In the genomic region with DNA sequence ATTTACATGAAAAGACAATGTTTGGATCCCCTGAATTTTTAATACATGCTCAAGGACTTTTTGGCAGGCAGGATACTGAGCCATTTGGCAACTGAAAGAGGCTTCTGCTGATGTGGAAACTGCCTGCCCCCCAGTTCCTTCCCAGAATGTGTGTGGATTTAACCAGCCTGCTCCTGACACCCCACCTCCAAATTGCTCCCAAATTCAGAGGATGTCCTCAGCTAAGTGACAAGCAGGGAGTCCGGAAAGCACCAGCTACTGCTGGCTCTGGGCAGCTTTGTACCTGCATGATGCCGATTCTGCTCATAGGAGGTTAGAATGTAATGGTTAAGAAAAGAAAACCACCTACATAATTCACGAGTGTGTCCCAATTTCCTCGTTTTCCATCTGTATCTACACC, we compare ENCODE assay signal across 13 cellular contexts.
A peak's percentile ranks its signal among the peaks of the same experiment; 100 is the strongest.
DNase-seq lines count a peak whose midpoint lies in the region; ATAC-seq and TF ChIP-seq lines count a peak whose summit lies in the region.
"Had no signal": no experiment of that assay in that cellular context is flagged by ENCODE, and none has a peak within 500 bp of the region (broad histone marks: within the 10 kb centered on the region; RNA-seq: fewer than 3 reads in every experiment).

No MANE protein-coding gene starts in this region.

- no peaks in the 10 kb centered on the region for H3K36me3 Mint-ChIP-seq in brain

- H3K9me3 Mint-ChIP-seq in brain, result peaks cover 0 to 3% (median 0%) of the 10 kb centered on the region in 5 experiments
- H3K9me3 Mint-ChIP-seq: CD4-positive, alpha-beta T cell had no signal

- no peak for TF ChIP-seq CTCF in brain (conservative IDR thresholded peaks at IDR 0.05)

- ATAC-seq in HG03175 (IDR thresholded peaks at IDR 0.05; ENCODE audit: unreplicated experiment), result no peak
- ATAC-seq: GM12878, HCT116 had no signal

- H3K4me3 Mint-ChIP-seq in brain, result peak overlapping the region in 2 of 5 experiments; percentile 43 to 50
- H3K4me3 Mint-ChIP-seq: CD4-positive, alpha-beta T cell had no signal

- peak; percentile 25 for DNase-seq in DMS 273 (lab: John Stamatoyannopoulos, UW; ENCODE audit: unreplicated experiment)
- no peak for DNase-seq in DMS 273 treated with DMSO at 0.1 percent for 48 hours (lab: John Stamatoyannopoulos, UW)
- DNase-seq in NCI-H1092 (lab: John Stamatoyannopoulos, UW), result peak; percentile 16
- peak; percentile 11 for DNase-seq in globus pallidus (ENCODE audit: low spot score)
- DNase-seq in AML-193 (lab: John Stamatoyannopoulos, UW), result no peak
- no peak for DNase-seq in HCEC 1CT
- DNase-seq: CD4-positive, alpha-beta T cell; DMS53; IMR-90 had no signal

- no peaks in the 10 kb centered on the region for H3K27me3 Mint-ChIP-seq in brain
- H3K27me3 Mint-ChIP-seq: CD4-positive, alpha-beta T cell had no signal

- H3K27ac Mint-ChIP-seq in brain, result peak overlapping the region in 4 of 5 experiments; percentile 46 to 79 (median 62)
- H3K27ac Mint-ChIP-seq: CD4-positive, alpha-beta T cell had no signal

- peaks cover 12% of the 10 kb centered on the region for H3K4me1 Mint-ChIP-seq in brain

Comparison
In these comparisons a context has a peak if more than half of its experiments do, and no peak if none do; other contexts are left out.
1. DNase-seq: peak in DMS 273 (single experiment), NCI-H1092 (single experiment) and globus pallidus (single experiment); none in DMS 273 treated with DMSO at 0.1 percent for 48 hours (single experiment), AML-193 (0 of 2) and HCEC 1CT (single experiment).